ENCODE assay signal across 28 cellular contexts in the genomic region with DNA sequence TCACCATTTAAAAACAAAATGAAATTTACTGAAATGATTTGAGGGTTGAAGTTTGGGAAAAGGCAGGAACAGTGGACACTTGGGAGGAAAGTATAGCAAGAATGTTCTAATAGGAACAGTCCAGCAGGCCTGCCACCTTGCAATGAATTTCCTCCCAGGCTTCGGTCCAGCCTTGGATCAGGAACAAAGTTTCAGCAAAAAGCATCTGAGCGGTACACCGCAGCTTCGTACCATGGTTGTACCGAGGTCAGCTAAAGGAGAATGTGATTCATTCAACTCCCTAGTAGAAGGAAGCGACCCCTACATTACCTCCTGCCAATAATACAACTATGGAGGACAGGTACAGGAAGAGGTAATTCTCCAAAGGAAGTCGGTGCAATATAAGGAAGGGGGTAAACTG.
DNase-seq lines count a peak whose midpoint lies in the region; ATAC-seq, FAIRE-seq and TF ChIP-seq lines count a peak whose summit lies in the region.
"Had no signal": no experiment of that assay in that cellular context is flagged by ENCODE, and none has a peak within 500 bp of the region (broad histone marks: within the 10 kb centered on the region; RNA-seq: fewer than 3 reads in every experiment).

No MANE protein-coding gene starts in this region.

- H3K36me3 Mint-ChIP-seq in astrocyte (ENCODE audit: low read depth, unreplicated experiment) (peaks cover 10% of the 10 kb centered on the region), Calu3 (ENCODE audit: insufficient read depth, unreplicated experiment) (no peaks in the 10 kb centered on the region)
- H3K36me3 Mint-ChIP-seq: CD8-positive, alpha-beta T cell had no signal

- in situ Hi-C loops in astrocyte of the spinal cord (cut with HindIII; ENCODE audit: low sequenced_read_pairs) = no loop called here

- H3K36me3 ChIP-seq in astrocyte (ENCODE audit: insufficient read depth, low read length) = no peaks in the 10 kb centered on the region

- H3K27me3 ChIP-seq in astrocyte (ENCODE audit: insufficient read depth, low read length) = no peaks in the 10 kb centered on the region
- H3K27me3 ChIP-seq: BLaER1 treated with 17β-estradiol and CSF1 and Interleukin-3, amounts not matched to agents 10 nM and 100 nM had no signal

- H2AFZ ChIP-seq in astrocyte (ENCODE audit: low read depth, low read length) = no peak overlapping the region

- H3K4me2 ChIP-seq in astrocyte (ENCODE audit: low read length) = no peak overlapping the region
- H3K4me2 ChIP-seq: A549; BLaER1 treated with 17β-estradiol and CSF1 and Interleukin-3, amounts not matched to agents 10 nM and 100 nM had no signal

- DNase-seq in astrocyte (ENCODE audit: low read depth) (peak; percentile 85), astrocyte of the spinal cord (ENCODE audit: low read depth, low spot score) (peak; percentile 85), fibroblast of mammary gland (ENCODE audit: low read depth) (peak; percentile 8), fibroblast of the aortic adventitia (ENCODE audit: low read depth) (peak; percentile 28), substantia nigra (lab: John Stamatoyannopoulos, UW) (no peak), midbrain (lab: John Stamatoyannopoulos, UW) (no peak), Calu3 (no peak)
- DNase-seq: AML-193; Caco-2; CD4-positive, alpha-beta T cell; CD8-positive, alpha-beta T cell; DMS 273 treated with DMSO at 0.1 percent for 48 hours; DMS153; DMS53; DMS79; DND-41; EL; GDM1 had no signal

- H3K9me3 ChIP-seq in astrocyte (ENCODE audit: insufficient read depth, low read depth, low read length) = peaks cover 5% of the 10 kb centered on the region

- no peaks in the 10 kb centered on the region for H3K27me3 Mint-ChIP-seq in astrocyte (ENCODE audit: low read depth, unreplicated experiment)
- H3K27me3 Mint-ChIP-seq in Calu3 (ENCODE audit: unreplicated experiment) = no peaks in the 10 kb centered on the region
- H3K27me3 Mint-ChIP-seq: CD4-positive, alpha-beta T cell had no signal

- no peak for FAIRE-seq in astrocyte (lab: Jason Lieb, UNC)
- FAIRE-seq: A549, GM12878, GM12892, GM18507, GM19239 had no signal

- no TSS peak for BruUV-seq in Calu3 (replicated peaks; lab: Mats Ljungman, UMichigan)

- H3K27ac Mint-ChIP-seq in astrocyte (ENCODE audit: unreplicated experiment) (no peak overlapping the region), Calu3 (ENCODE audit: unreplicated experiment) (no peak overlapping the region)
- H3K27ac Mint-ChIP-seq: B cell; CD4-positive, alpha-beta T cell; CD8-positive, alpha-beta T cell had no signal

- H3K4me1 Mint-ChIP-seq in astrocyte (ENCODE audit: low read depth, unreplicated experiment) (no peaks in the 10 kb centered on the region), Calu3 (ENCODE audit: low read depth, unreplicated experiment) (peaks cover 12% of the 10 kb centered on the region)
- H3K4me1 Mint-ChIP-seq: B cell had no signal

- H3K27ac ChIP-seq in astrocyte (ENCODE audit: low read depth, low read length) (no peak overlapping the region), substantia nigra (ENCODE audit: low read depth, low read length, poor library complexity, severe bottlenecking) (no peak overlapping the region)
- H3K27ac ChIP-seq: 22Rv1; A549; BLaER1 treated with 17β-estradiol and CSF1 and Interleukin-3, amounts not matched to agents 10 nM and 100 nM; C4-2B had no signal

- no peak overlapping the region for H3K4me3 ChIP-seq in astrocyte (ENCODE audit: insufficient read depth, low read depth, low read length)
- no peak overlapping the region for H3K4me3 ChIP-seq in astrocyte of the spinal cord (ENCODE audit: low read depth, low read length)
- H3K4me3 ChIP-seq in fibroblast of mammary gland (ENCODE audit: control insufficient read depth, low read depth, low read length) = no peak overlapping the region
- no peak overlapping the region for H3K4me3 ChIP-seq in fibroblast of the aortic adventitia (ENCODE audit: low read depth, low read length)
- H3K4me3 ChIP-seq: A549; BLaER1 treated with 17β-estradiol and CSF1 and Interleukin-3, amounts not matched to agents 10 nM and 100 nM; GM12878 had no signal

- no peak for ATAC-seq in GM18858 (IDR thresholded peaks at IDR 0.05; ENCODE audit: unreplicated experiment)
- ATAC-seq: A549; CD8-positive, alpha-beta T cell; GM12878 had no signal

- CTCF ChIA-PET in Calu3 (lab: Charles Lee) = no interaction called here

- H3K79me2 ChIP-seq in astrocyte (ENCODE audit: insufficient read depth, low read length) = no peaks in the 10 kb centered on the region

- no peak overlapping the region for H3K9ac ChIP-seq in astrocyte (ENCODE audit: low read length)
- H3K9ac ChIP-seq: BLaER1 treated with 17β-estradiol and CSF1 and Interleukin-3, amounts not matched to agents 10 nM and 100 nM had no signal

- intact Hi-C loops in Calu3 (cut with micrococcal nuclease; ENCODE audit: unreplicated experiment) = no loop called here

- H3K9me3 Mint-ChIP-seq in astrocyte (ENCODE audit: unreplicated experiment) = peaks cover 31% of the 10 kb centered on the region
- peaks cover 8% of the 10 kb centered on the region for H3K9me3 Mint-ChIP-seq in Calu3 (ENCODE audit: low read depth, unreplicated experiment)

- no peaks in the 10 kb centered on the region for H3K4me1 ChIP-seq in astrocyte (ENCODE audit: insufficient read depth, low read length)
- H3K4me1 ChIP-seq: BLaER1 treated with 17β-estradiol and CSF1 and Interleukin-3, amounts not matched to agents 10 nM and 100 nM; Caco-2 had no signal

- no peaks in the 10 kb centered on the region for H4K20me1 ChIP-seq in astrocyte (ENCODE audit: insufficient read depth, low read length)
- H4K20me1 ChIP-seq: BLaER1 treated with 17β-estradiol and CSF1 and Interleukin-3, amounts not matched to agents 10 nM and 100 nM had no signal

- TF ChIP-seq CTCF in astrocyte (IDR thresholded peaks at IDR 0.05; ENCODE audit: insufficient read depth, low read depth, low read length) (no peak), astrocyte of the spinal cord (IDR thresholded peaks at IDR 0.05; ENCODE audit: low read depth, low read length) (no peak), fibroblast of mammary gland (conservative IDR thresholded peaks at IDR 0.05; ENCODE audit: control insufficient read depth, insufficient read depth, low read depth, low read length) (no peak), fibroblast of the aortic adventitia (IDR thresholded peaks at IDR 0.05; ENCODE audit: insufficient read depth, low read length) (no peak), Calu3 (IDR thresholded peaks at IDR 0.05; ENCODE audit: unreplicated experiment) (no peak)

- H3K4me3 Mint-ChIP-seq in astrocyte (ENCODE audit: unreplicated experiment) (no peak overlapping the region), Calu3 (ENCODE audit: low read depth, unreplicated experiment) (no peak overlapping the region)
- H3K4me3 Mint-ChIP-seq: B cell; CD4-positive, alpha-beta T cell; CD8-positive, alpha-beta T cell had no signal

Comparison
In these comparisons a context has a peak if more than half of its experiments do, and no peak if none do; other contexts are left out.
1. DNase-seq: peak in astrocyte (single experiment), astrocyte of the spinal cord (single experiment), fibroblast of mammary gland (single experiment) and fibroblast of the aortic adventitia (single experiment); none in substantia nigra (0 of 49), midbrain (single experiment) and Calu3 (single experiment).